8 cellular contexts compared by ENCODE assay signal in the genomic region with DNA sequence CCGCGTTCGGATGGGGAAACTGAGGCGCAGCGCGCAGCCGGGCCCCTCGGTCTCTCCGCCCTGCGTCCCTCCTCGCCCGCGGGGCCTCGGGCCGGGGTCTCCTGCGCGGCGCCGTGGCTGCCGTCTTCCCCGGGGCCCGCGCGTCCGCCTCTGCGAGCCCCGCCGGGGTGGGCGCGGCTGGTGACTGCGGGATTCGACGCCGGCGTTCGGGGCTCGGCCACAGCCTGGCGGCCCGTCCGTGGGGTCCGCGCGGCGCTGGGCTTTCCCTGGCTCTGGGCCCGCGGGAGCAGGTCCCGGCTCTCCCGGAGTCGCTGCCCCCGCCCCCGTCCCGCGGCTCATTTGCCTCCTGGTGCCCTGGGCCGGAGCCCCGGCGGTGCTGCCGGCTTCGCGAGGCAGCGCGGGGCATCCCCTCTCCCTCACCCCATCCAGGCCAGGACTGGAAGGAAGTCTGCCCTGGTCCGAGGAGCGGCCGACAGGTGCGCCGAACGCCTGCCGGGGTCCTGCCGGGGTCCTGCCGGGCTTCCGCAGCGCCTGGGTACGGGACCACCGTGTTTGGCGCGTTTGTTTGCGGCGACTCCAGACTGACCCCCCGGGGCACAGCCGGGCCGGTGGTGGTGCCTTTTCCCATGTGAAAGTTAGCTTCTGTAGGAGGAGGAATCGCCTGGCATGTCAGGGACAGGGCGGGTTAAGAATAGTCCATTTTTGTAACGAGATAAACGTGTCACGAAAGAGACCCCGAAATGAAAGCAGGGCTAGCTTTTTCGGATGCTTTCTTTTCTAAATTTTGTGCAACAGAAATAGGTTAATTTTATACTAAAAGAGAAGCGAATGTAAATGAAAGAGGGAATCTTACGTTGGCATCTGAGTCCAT. TPM values are rescaled to one million over a fixed set of nuclear protein-coding genes. Genes with fewer than 3 reads are reported as not detected.
DNase-seq lines count a peak whose midpoint lies in the region; ATAC-seq and TF ChIP-seq lines count a peak whose summit lies in the region.

No MANE protein-coding gene starts in this region.

- H3K4me3 ChIP-seq in BLaER1 treated with 17β-estradiol and CSF1 and Interleukin-3, amounts not matched to agents 10 nM and 100 nM: peak overlapping the region; percentile 84 to 100 (median 99)
- H3K4me3 ChIP-seq in GM23338 (peak overlapping the region; percentile 75), left ventricle myocardium inferior (peak overlapping the region; percentile 85), gastrocnemius medialis (peak overlapping the region; percentile 70 to 83 (median 77))

- 0 out of 3 replicates have a peak, but pooled peaks cover 3% of the 10 kb centered on the region for H3K36me3 Mint-ChIP-seq in GM23338 (ENCODE audit: low read depth)
- H3K36me3 Mint-ChIP-seq in activated CD4-positive, alpha-beta memory T cell treated with anti-CD3 and anti-CD28 coated beads, Interleukin-2, amount 10 ng/mL, durations not matched to agents 7 days and 5 days (ENCODE audit: low read depth): peaks cover 18% of the 10 kb centered on the region

- H3K4me3 Mint-ChIP-seq in GM23338: peak overlapping the region; percentile 72
- H3K4me3 Mint-ChIP-seq in activated CD4-positive, alpha-beta memory T cell treated with anti-CD3 and anti-CD28 coated beads, Interleukin-2, amount 10 ng/mL, durations not matched to agents 7 days and 5 days: peak overlapping the region; percentile 74

- H3F3A ChIP-seq in GM23338 (replicated peaks; ENCODE audit: low read depth): 0 out of 2 replicates have a peak, but pooled peaks cover 6% of the 10 kb centered on the region

- intact Hi-C loops in left ventricle myocardium inferior (cut with micrococcal nuclease) (no loop called here), gastrocnemius medialis (cut with DNase I; ENCODE audit: low total_unique reads) (no loop called here)

- TF ChIP-seq CTCF in GM23338 (conservative IDR thresholded peaks at IDR 0.05; ENCODE audit: low read depth in 2 of 2) (no peak), left ventricle myocardium inferior (IDR thresholded peaks at IDR 0.05; ENCODE audit: borderline replicate concordance) (no peak), gastrocnemius medialis (IDR thresholded peaks at IDR 0.05 in 4 of 5, conservative IDR thresholded peaks at IDR 0.05 in 1 of 5) (peak in 1 of 5 experiments; percentile 0)

- no peak for TF ChIP-seq POLR2A in gastrocnemius medialis (IDR thresholded peaks at IDR 0.05)

- peaks cover 0 to 58% (median 30%) of the 10 kb centered on the region in 11 experiments; a peak in 19 of 22 replicates for H4K20me1 ChIP-seq in BLaER1 treated with 17β-estradiol and CSF1 and Interleukin-3, amounts not matched to agents 10 nM and 100 nM
- no peaks in the 10 kb centered on the region for H4K20me1 ChIP-seq in GM23338 (replicated peaks; ENCODE audit: insufficient read depth)

- peaks cover 7% of the 10 kb centered on the region for H3K27me3 Mint-ChIP-seq in GM23338 (ENCODE audit: insufficient read depth, low read depth, poor library complexity)
- H3K27me3 Mint-ChIP-seq in activated CD4-positive, alpha-beta memory T cell treated with anti-CD3 and anti-CD28 coated beads, Interleukin-2, amount 10 ng/mL, durations not matched to agents 7 days and 5 days: peaks cover 2% of the 10 kb centered on the region

- H3K27ac ChIP-seq in BLaER1 treated with 17β-estradiol and CSF1 and Interleukin-3, amounts not matched to agents 10 nM and 100 nM: peak overlapping the region; percentile 75 to 87 (median 83)
- H3K27ac ChIP-seq in GM23338 (ENCODE audit: low read depth) (no peak overlapping the region), left ventricle myocardium inferior (replicated peaks) (peak overlapping the region; percentile 76), gastrocnemius medialis (peak overlapping the region; percentile 68 to 85 (median 73))

- H3K36me3 ChIP-seq in BLaER1 treated with 17β-estradiol and CSF1 and Interleukin-3, amounts not matched to agents 10 nM and 100 nM: peaks cover 24 to 34% (median 25%) of the 10 kb centered on the region in 11 experiments
- H3K36me3 ChIP-seq in GM23338 (ENCODE audit: insufficient read depth) (no peaks in the 10 kb centered on the region), left ventricle myocardium inferior (peaks cover 25% of the 10 kb centered on the region), gastrocnemius medialis (peaks cover 0 to 25% of the 10 kb centered on the region in 2 donors)

- peak; percentile 57 for DNase-seq in GM23338 (ENCODE audit: low spot score)
- DNase-seq in activated CD4-positive, alpha-beta memory T cell treated with anti-CD3 and anti-CD28 coated beads, Interleukin-2, amount 10 ng/mL, durations not matched to agents 7 days and 5 days: no peak
- DNase-seq in left ventricle myocardium inferior: no peak
- DNase-seq in gastrocnemius medialis: no peak
- no peak for DNase-seq in SK-N-DZ (ENCODE audit: low spot score)
- no peak for DNase-seq in NCI-H524 treated with DMSO at 0.1 percent for 48 hours (lab: John Stamatoyannopoulos, UW)

- H3K27ac Mint-ChIP-seq in GM23338: no peak overlapping the region
- no peak overlapping the region for H3K27ac Mint-ChIP-seq in activated CD4-positive, alpha-beta memory T cell treated with anti-CD3 and anti-CD28 coated beads, Interleukin-2, amount 10 ng/mL, durations not matched to agents 7 days and 5 days

- POLR2A ChIA-PET in activated CD4-positive, alpha-beta memory T cell treated with anti-CD3 and anti-CD28 coated beads, Interleukin-2, amount 10 ng/mL, durations not matched to agents 7 days and 5 days (lab: Charles Lee): interaction anchor here (1.9 to 2.8 kb wide), 3 partner anchors 10 to 26 kb away, joined by 6 to 10 read pairs (median 6); no protein-coding TSS in a partner anchor

- ATAC-seq in GM23338: peak; percentile 47
- peak; percentile 22 to 40 for ATAC-seq in gastrocnemius medialis
- ATAC-seq in GM19395 (IDR thresholded peaks at IDR 0.05; ENCODE audit: unreplicated experiment): no peak

- no peak overlapping the region for H2AFZ ChIP-seq in GM23338

- no peaks in the 10 kb centered on the region for H3K9me2 ChIP-seq in GM23338 (ENCODE audit: insufficient read depth)

- CTCF ChIA-PET in activated CD4-positive, alpha-beta memory T cell treated with anti-CD3 and anti-CD28 coated beads, Interleukin-2, amount 10 ng/mL, durations not matched to agents 7 days and 5 days (lab: Charles Lee): no interaction called here

- no peaks in the 10 kb centered on the region; the same call in 1 of the 2 replicates for H3K79me2 ChIP-seq in GM23338 (replicated peaks; ENCODE audit: insufficient read depth)

- peaks cover 9% of the 10 kb centered on the region; the same call in 2 of the 3 replicates for H3K4me1 Mint-ChIP-seq in GM23338
- H3K4me1 Mint-ChIP-seq in activated CD4-positive, alpha-beta memory T cell treated with anti-CD3 and anti-CD28 coated beads, Interleukin-2, amount 10 ng/mL, durations not matched to agents 7 days and 5 days: peaks cover 26% of the 10 kb centered on the region

- peak overlapping the region; percentile 83 to 100 (median 97) for H3K4me2 ChIP-seq in BLaER1 treated with 17β-estradiol and CSF1 and Interleukin-3, amounts not matched to agents 10 nM and 100 nM
- peak overlapping the region; percentile 87 for H3K4me2 ChIP-seq in GM23338

- H3K4me1 ChIP-seq in BLaER1 treated with 17β-estradiol and CSF1 and Interleukin-3, amounts not matched to agents 10 nM and 100 nM: peaks cover 28 to 41% (median 35%) of the 10 kb centered on the region in 10 experiments
- H3K4me1 ChIP-seq in GM23338 (ENCODE audit: insufficient read depth) (peaks cover 4% of the 10 kb centered on the region; the same call in 1 of the 2 replicates), left ventricle myocardium inferior (peaks cover 48% of the 10 kb centered on the region), gastrocnemius medialis (peaks cover 24 to 40% of the 10 kb centered on the region in 2 donors)

- H3K9me3 Mint-ChIP-seq in GM23338: no peaks in the 10 kb centered on the region
- H3K9me3 Mint-ChIP-seq in activated CD4-positive, alpha-beta memory T cell treated with anti-CD3 and anti-CD28 coated beads, Interleukin-2, amount 10 ng/mL, durations not matched to agents 7 days and 5 days: no peaks in the 10 kb centered on the region

- H3K9me3 ChIP-seq in BLaER1 treated with 17β-estradiol and CSF1 and Interleukin-3, amounts not matched to agents 10 nM and 100 nM (replicated peaks in 1 of 11): no peaks in the 10 kb centered on the region
- H3K9me3 ChIP-seq in left ventricle myocardium inferior (replicated peaks): no peaks in the 10 kb centered on the region
- no peaks in the 10 kb centered on the region for H3K9me3 ChIP-seq in gastrocnemius medialis

- peaks cover 30 to 49% (median 46%) of the 10 kb centered on the region in 11 experiments for H3K27me3 ChIP-seq in BLaER1 treated with 17β-estradiol and CSF1 and Interleukin-3, amounts not matched to agents 10 nM and 100 nM
- H3K27me3 ChIP-seq in GM23338 (ENCODE audit: insufficient read depth) (peaks cover 4% of the 10 kb centered on the region; the same call in 1 of the 2 replicates), left ventricle myocardium inferior (ENCODE audit: low read depth) (peaks cover 8% of the 10 kb centered on the region), gastrocnemius medialis (no peaks in the 10 kb centered on the region)

- peak overlapping the region; percentile 89 to 98 (median 93) for H3K9ac ChIP-seq in BLaER1 treated with 17β-estradiol and CSF1 and Interleukin-3, amounts not matched to agents 10 nM and 100 nM

- in situ Hi-C loops in gastrocnemius medialis (cut with MboI; ENCODE audit: low sequenced_read_pairs in 4 of 4): no loop called here

RNA-seq across cellular contexts. Expression of a gene that starts 0.7 kb away (rescaled TPM):
- 8.2 and 12.3 TPM in 2 replicates for total RNA-seq in GM23338 (2014; rRNA removed; shearing (Covaris generic))
- polyA plus RNA-seq in GM23338 (2016; fragmentation: Nextera tagmentation; extraction: Ambion mirVana): 13.2 and 14.0 TPM in 2 replicates
- 10 to 100 TPM; 30.3 to 31.6 TPM for total RNA-seq in activated CD4-positive, alpha-beta memory T cell treated with anti-CD3 and anti-CD28 coated beads, Interleukin-2, amount 10 ng/mL, durations not matched to agents 7 days and 5 days
- total RNA-seq in left ventricle myocardium inferior (15.9 TPM), gastrocnemius medialis (10 to 100 TPM; 29.8 to 33.3 (median 33.0) TPM)
- 18.4 and 18.6 TPM in 2 replicates for polyA plus RNA-seq in SK-N-DZ (2014; cell fraction: cytosol; rRNA removed)
- polyA plus RNA-seq in SK-N-DZ (2014; cell fraction: nucleus; rRNA removed): 13.8 and 17.7 TPM in 2 replicates

RNA-seq across cellular contexts. Expression of a gene that starts 42.6 kb away (rescaled TPM):
- total RNA-seq in GM23338 (2014; rRNA removed; shearing (Covaris generic)): 16.7 and 22.7 TPM in 2 replicates
- 21.7 and 22.7 TPM in 2 replicates for polyA plus RNA-seq in GM23338 (2016; fragmentation: Nextera tagmentation; extraction: Ambion mirVana)
- total RNA-seq in activated CD4-positive, alpha-beta memory T cell treated with anti-CD3 and anti-CD28 coated beads, Interleukin-2, amount 10 ng/mL, durations not matched to agents 7 days and 5 days: 1 to 10 TPM; 1.5 to 2.4 TPM
- total RNA-seq in left ventricle myocardium inferior (27.9 TPM), gastrocnemius medialis (10 to 100 TPM in 3 of 4 donors, 1 to 10 TPM in 1; 7.3 to 36.1 (median 15.4) TPM)
- polyA plus RNA-seq in SK-N-DZ (2014; cell fraction: cytosol; rRNA removed): 26.1 and 29.6 TPM in 2 replicates
- polyA plus RNA-seq in SK-N-DZ (2014; cell fraction: nucleus; rRNA removed): 37.3 and 59.3 TPM in 2 replicates
